17 cellular contexts compared by ENCODE assay signal in genomic region chr19:19434483-19435045, GRCh38. TPM values are rescaled to one million over a fixed set of nuclear protein-coding genes. Genes with fewer than 3 reads are reported as not detected.
DNase-seq lines count a peak whose midpoint lies in the region; ATAC-seq and TF ChIP-seq lines count a peak whose summit lies in the region.
"Had no signal": no experiment of that assay in that cellular context is flagged by ENCODE, and none has a peak within 500 bp of the region (broad histone marks: within the 10 kb centered on the region; RNA-seq: fewer than 3 reads in every experiment).

No MANE protein-coding gene starts in this region.

- H3K27me3 ChIP-seq in fibroblast of lung (ENCODE audit: control insufficient read depth, insufficient read depth, low read length) (no peaks in the 10 kb centered on the region), muscle layer of colon (ENCODE audit: control insufficient read depth in 1 of 2, insufficient read depth in 2 of 2, low read length in 2 of 2) (no peaks in the 10 kb centered on the region), thoracic aorta (replicated peaks; ENCODE audit: insufficient read depth) (no peaks in the 10 kb centered on the region)
- H3K27me3 ChIP-seq: SJSA1 had no signal

- H3K9me3 ChIP-seq in fibroblast of lung (ENCODE audit: control insufficient read depth, insufficient read depth, low read depth, low read length) (no peaks in the 10 kb centered on the region), muscle layer of colon (ENCODE audit: low read length) (no peaks in the 10 kb centered on the region), thoracic aorta (no peaks in the 10 kb centered on the region)
- H3K9me3 ChIP-seq: SJSA1 had no signal

- H3K4me1 Mint-ChIP-seq in activated CD4-positive, alpha-beta T cell treated with anti-CD3 and anti-CD28 coated beads, Interleukin-2, amount 10 ng/mL, durations not matched to agents 7 days and 5 days: peaks cover 36% of the 10 kb centered on the region

- CTCF ChIA-PET in activated CD4-positive, alpha-beta T cell treated with anti-CD3 and anti-CD28 coated beads, Interleukin-2, amount 10 ng/mL, durations not matched to agents 7 days and 5 days (lab: Charles Lee): interaction anchor here (1.3 kb wide), 1 partner anchor 25 kb away, joined by 3 read pairs; no protein-coding TSS in a partner anchor

- no peak overlapping the region for H3K4me3 Mint-ChIP-seq in activated CD4-positive, alpha-beta T cell treated with anti-CD3 and anti-CD28 coated beads, Interleukin-2, amount 10 ng/mL, durations not matched to agents 7 days and 5 days
- H3K4me3 Mint-ChIP-seq: activated T-helper 1 cell treated with anti-CD3 and anti-CD28 coated beads, Interleukin-12 subunit alpha, Interleukin-12 subunit beta, Interleukin-2, Interleukin-4 antibody, amounts not matched to agents 30 ng/mL and 10 ng/mL and 1 ng/mL, durations not matched to agents 14 hours and 24 hours and 36 hours; stimulated activated naive CD8-positive, alpha-beta T cell treated with anti-CD3 and anti-CD28 coated beads, Interleukin-15, amount 100 ng/mL, for 72 hours had no signal

- no peaks in the 10 kb centered on the region for H3K27me3 Mint-ChIP-seq in activated CD4-positive, alpha-beta T cell treated with anti-CD3 and anti-CD28 coated beads, Interleukin-2, amount 10 ng/mL, durations not matched to agents 7 days and 5 days
- H3K27me3 Mint-ChIP-seq: stimulated activated naive CD8-positive, alpha-beta T cell treated with anti-CD3 and anti-CD28 coated beads, Interleukin-15, amount 100 ng/mL, for 72 hours had no signal

- H3K4me3 ChIP-seq in fibroblast of lung (replicated peaks in 1 of 4; ENCODE audit: control extremely low read depth in 1 of 4, insufficient read depth in 1 of 4, low read depth in 3 of 4, low read length in 4 of 4) (no peak overlapping the region), muscle layer of colon (ENCODE audit: low read depth in 1 of 2, low read length in 2 of 2) (no peak overlapping the region), thoracic aorta (peak overlapping the region; percentile 14)
- H3K4me3 ChIP-seq: SJSA1 had no signal

- H3K9me3 Mint-ChIP-seq in activated CD4-positive, alpha-beta T cell treated with anti-CD3 and anti-CD28 coated beads, Interleukin-2, amount 10 ng/mL, durations not matched to agents 7 days and 5 days: no peaks in the 10 kb centered on the region
- H3K9me3 Mint-ChIP-seq: activated T-helper 1 cell treated with anti-CD3 and anti-CD28 coated beads, Interleukin-12 subunit alpha, Interleukin-12 subunit beta, Interleukin-2, Interleukin-4 antibody, amounts not matched to agents 30 ng/mL and 10 ng/mL and 1 ng/mL, durations not matched to agents 14 hours and 24 hours and 36 hours; stimulated activated naive CD8-positive, alpha-beta T cell treated with anti-CD3 and anti-CD28 coated beads, Interleukin-15, amount 100 ng/mL, for 72 hours had no signal

- DNase-seq in activated CD4-positive, alpha-beta T cell treated with anti-CD3 and anti-CD28 coated beads, Interleukin-2, amount 10 ng/mL, durations not matched to agents 7 days and 5 days: no peak
- DNase-seq in activated CD4-positive, alpha-beta T cell treated with anti-CD3 and anti-CD28 coated beads for 48 hours: no peak
- peak; percentile 31 to 59 for DNase-seq in fibroblast of lung (ENCODE audit: low read depth in 2 of 2)
- no peak for DNase-seq in thoracic aorta (ENCODE audit: low spot score)
- DNase-seq in COR-L47 (lab: John Stamatoyannopoulos, UW): no peak
- no peak for DNase-seq in NCI-H2107 treated with DMSO at 0.1 percent for 48 hours (lab: John Stamatoyannopoulos, UW; ENCODE audit: unreplicated experiment)
- no peak for DNase-seq in GF-D8 (lab: John Stamatoyannopoulos, UW)
- DNase-seq: central memory CD4-positive, alpha-beta T cell; DMS153; NCI-H1436; NCI-H748 treated with DMSO at 0.1 percent for 48 hours; stimulated activated CD4-positive, alpha-beta T cell treated with anti-CD3 and anti-CD28 coated beads, Interleukin-4, amount 100 ng/mL, for 4 hours; stimulated activated naive CD8-positive, alpha-beta T cell treated with anti-CD3 and anti-CD28 coated beads, Interleukin-15, amount 100 ng/mL, for 72 hours had no signal

- no peaks in the 10 kb centered on the region for H3K36me3 ChIP-seq in fibroblast of lung (ENCODE audit: control insufficient read depth, insufficient read depth, low read length)
- H3K36me3 ChIP-seq in muscle layer of colon (ENCODE audit: insufficient read depth, low read length): no peaks in the 10 kb centered on the region
- H3K36me3 ChIP-seq in thoracic aorta: no peaks in the 10 kb centered on the region

- H3K4me1 ChIP-seq in fibroblast of lung (ENCODE audit: control insufficient read depth, extremely low read depth, insufficient read depth, low read length) (peaks cover 3% of the 10 kb centered on the region), muscle layer of colon (ENCODE audit: insufficient read depth, low read length) (peaks cover 12% of the 10 kb centered on the region), thoracic aorta (ENCODE audit: control insufficient read depth in 1 of 2, low read depth in 2 of 2) (peaks cover 24 to 35% of the 10 kb centered on the region in 2 donors)

- H3K27ac ChIP-seq in fibroblast of lung (ENCODE audit: insufficient read depth, low read length) (peak overlapping the region; percentile 49), muscle layer of colon (ENCODE audit: low read depth, low read length) (peak overlapping the region; percentile 27), thoracic aorta (peak overlapping the region in 1 of 2 donors; percentile 45)
- H3K27ac ChIP-seq: 22Rv1, SJSA1 had no signal

- no peak for ATAC-seq in thoracic aorta (ENCODE audit: insufficient number of reproducible peaks, low FRiP score, low read depth)
- ATAC-seq: stimulated activated naive CD8-positive, alpha-beta T cell treated with anti-CD3 and anti-CD28 coated beads, Interleukin-15, amount 100 ng/mL, for 72 hours had no signal

- H4K20me1 ChIP-seq in fibroblast of lung (ENCODE audit: control insufficient read depth, extremely low read depth, insufficient read depth, low read length): peaks cover 2% of the 10 kb centered on the region

- POLR2A ChIA-PET in activated CD4-positive, alpha-beta T cell treated with anti-CD3 and anti-CD28 coated beads, Interleukin-2, amount 10 ng/mL, durations not matched to agents 7 days and 5 days (lab: Charles Lee): no interaction called here

- TF ChIP-seq CTCF in fibroblast of lung (conservative IDR thresholded peaks at IDR 0.05 in 1 of 2, IDR thresholded peaks at IDR 0.05 in 1 of 2; ENCODE audit: low read depth in 1 of 2, low read length in 2 of 2) (no peak), thoracic aorta (IDR thresholded peaks at IDR 0.05) (no peak)

- H3K4me2 ChIP-seq in fibroblast of lung (ENCODE audit: extremely low read depth, insufficient read depth, low read length): no peak overlapping the region

- peaks cover 95% of the 10 kb centered on the region for H3K79me2 ChIP-seq in fibroblast of lung (ENCODE audit: control insufficient read depth, insufficient read depth, low read length)

- H3K27ac Mint-ChIP-seq in activated CD4-positive, alpha-beta T cell treated with anti-CD3 and anti-CD28 coated beads, Interleukin-2, amount 10 ng/mL, durations not matched to agents 7 days and 5 days: peak overlapping the region; percentile 73

- H3K9ac ChIP-seq in fibroblast of lung (ENCODE audit: insufficient read depth, low read length) (no peak overlapping the region), muscle layer of colon (ENCODE audit: low read length) (no peak overlapping the region)

- H3K36me3 Mint-ChIP-seq in activated CD4-positive, alpha-beta T cell treated with anti-CD3 and anti-CD28 coated beads, Interleukin-2, amount 10 ng/mL, durations not matched to agents 7 days and 5 days (ENCODE audit: low read depth): peaks cover 16% of the 10 kb centered on the region

- H2AFZ ChIP-seq in fibroblast of lung (ENCODE audit: low read length): no peak overlapping the region

RNA-seq across cellular contexts. Expression of gene GATAD2A, which starts 29.1 kb away (rescaled TPM):
- 100 to 1,000 TPM; 122 to 135 TPM for total RNA-seq in activated CD4-positive, alpha-beta T cell treated with anti-CD3 and anti-CD28 coated beads, Interleukin-2, amount 10 ng/mL, durations not matched to agents 7 days and 5 days
- total RNA-seq in fibroblast of lung (28.8 and 31.7 TPM in 2 replicates), thoracic aorta (10 to 100 TPM; 55.9 to 79.1 TPM)
- polyA plus RNA-seq in fibroblast of lung: 63.5 and 77.2 TPM in 2 replicates
- 53.2 and 57.9 TPM in 2 replicates for polyA plus RNA-seq in fibroblast of lung (2012)
- polyA minus RNA-seq in fibroblast of lung (ENCODE audit: low replicate concordance): 21.8 and 31.1 TPM in 2 replicates

Comparison
In these comparisons a context has a peak if more than half of its experiments do, and no peak if none do; other contexts are left out.
1. DNase-seq: peak in fibroblast of lung (2 of 2); none in activated CD4-positive, alpha-beta T cell treated with anti-CD3 and anti-CD28 coated beads, Interleukin-2, amount 10 ng/mL, durations not matched to agents 7 days and 5 days (single experiment), activated CD4-positive, alpha-beta T cell treated with anti-CD3 and anti-CD28 coated beads for 48 hours (single experiment), thoracic aorta (single experiment), COR-L47 (single experiment), NCI-H2107 treated with DMSO at 0.1 percent for 48 hours (single experiment) and GF-D8 (single experiment).